ENCODE assay signal across 18 cellular contexts in the genomic region with DNA sequence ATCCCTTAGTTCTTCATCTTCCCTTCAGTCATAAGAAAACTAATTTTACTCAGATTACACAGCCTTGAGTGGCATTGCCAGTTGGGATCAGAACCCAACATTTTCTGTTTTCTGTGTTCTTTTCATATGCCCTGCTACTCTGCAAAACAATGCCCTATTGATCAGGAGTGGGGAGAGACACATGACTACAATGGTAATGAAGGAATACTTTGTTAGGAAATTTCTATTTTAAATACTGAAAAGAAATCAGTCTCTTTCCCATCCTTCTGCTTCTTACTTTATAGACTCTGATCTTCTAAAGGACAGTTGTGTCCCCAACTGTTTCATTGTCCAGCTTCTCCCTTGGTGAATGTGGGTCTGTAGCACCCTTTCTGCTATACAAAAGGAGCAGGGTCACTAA. TPM values are rescaled to one million over a fixed set of nuclear protein-coding genes. Genes with fewer than 3 reads are reported as not detected.
DNase-seq lines count a peak whose midpoint lies in the region; ATAC-seq, FAIRE-seq and TF ChIP-seq lines count a peak whose summit lies in the region.
"Had no signal": no experiment of that assay in that cellular context is flagged by ENCODE, and none has a peak within 500 bp of the region (broad histone marks: within the 10 kb centered on the region; RNA-seq: fewer than 3 reads in every experiment).

No MANE protein-coding gene starts in this region.

- ATAC-seq in GM18505 (IDR thresholded peaks at IDR 0.05; ENCODE audit: unreplicated experiment) = no peak

- no peaks in the 10 kb centered on the region for H3K9me3 Mint-ChIP-seq in activated T-cell treated with anti-CD3 and anti-CD28 coated beads, Interleukin-2, amount 50 U/mL, for 24 hours

- FAIRE-seq in frontal cortex (lab: Jason Lieb, UNC) = peak; percentile 28
- FAIRE-seq: G401.6, GM12891, GM19239 had no signal

- peak overlapping the region; percentile 75 for H3K27ac ChIP-seq in substantia nigra (ENCODE audit: low read depth, low read length, poor library complexity, severe bottlenecking)
- H3K27ac ChIP-seq: BLaER1 treated with 17β-estradiol and CSF1 and Interleukin-3, amounts not matched to agents 10 nM and 100 nM had no signal

- H3K36me3 Mint-ChIP-seq in activated T-cell treated with anti-CD3 and anti-CD28 coated beads, Interleukin-2, amount 50 U/mL, for 24 hours (ENCODE audit: low read depth) = no peaks in the 10 kb centered on the region
- H3K36me3 Mint-ChIP-seq: CD4-positive, CD25-positive, alpha-beta regulatory T cell had no signal

- no peak overlapping the region for H3K27ac Mint-ChIP-seq in activated T-cell treated with anti-CD3 and anti-CD28 coated beads, Interleukin-2, amount 50 U/mL, for 24 hours
- H3K27ac Mint-ChIP-seq: CD4-positive, CD25-positive, alpha-beta regulatory T cell had no signal

- peaks cover 4% of the 10 kb centered on the region for H3K4me1 Mint-ChIP-seq in activated T-cell treated with anti-CD3 and anti-CD28 coated beads, Interleukin-2, amount 50 U/mL, for 24 hours (ENCODE audit: low read depth)

- TF ChIP-seq POLR2A in GM18505 (IDR thresholded peaks at IDR 0.05; ENCODE audit: borderline replicate concordance, extremely low read depth, insufficient read depth, insufficient read length) = no peak

- H3K27me3 Mint-ChIP-seq in activated T-cell treated with anti-CD3 and anti-CD28 coated beads, Interleukin-2, amount 50 U/mL, for 24 hours = peaks cover 20% of the 10 kb centered on the region

- DNase-seq in COLO829 (ENCODE audit: low spot score) (peak; percentile 39), frontal cortex (ENCODE audit: low spot score in 2 of 2) (no peak), medulla oblongata (ENCODE audit: extremely low spot score) (peak; percentile 64), substantia nigra (lab: John Stamatoyannopoulos, UW) (peak in 2 of 49 donors; percentile 4 to 46), occipital lobe (lab: John Stamatoyannopoulos, UW) (no peak), UCSD-AML1 (lab: John Stamatoyannopoulos, UW; ENCODE audit: unreplicated experiment) (no peak)
- no peak for DNase-seq in activated T-cell treated with anti-CD3 and anti-CD28 coated beads, Interleukin-2, amount 50 U/mL, for 24 hours
- DNase-seq: 8988T; AML-193; CD4-positive, CD25-positive, alpha-beta regulatory T cell; DMS79; EL; HCEC 1CT had no signal

- no peak overlapping the region for H3K4me3 Mint-ChIP-seq in activated T-cell treated with anti-CD3 and anti-CD28 coated beads, Interleukin-2, amount 50 U/mL, for 24 hours
- H3K4me3 Mint-ChIP-seq: CD4-positive, CD25-positive, alpha-beta regulatory T cell had no signal

RNA-seq across cellular contexts. Expression of a gene that starts 5.5 kb away (rescaled TPM):
- total RNA-seq in frontal cortex = 4.1 TPM
- total RNA-seq in occipital lobe = 1.7 TPM

Comparison
In these comparisons a context has a peak if more than half of its experiments do, and no peak if none do; other contexts are left out.
1. DNase-seq: peak in COLO829 (single experiment) and medulla oblongata (single experiment); none in frontal cortex (0 of 2), occipital lobe (single experiment), activated T-cell treated with anti-CD3 and anti-CD28 coated beads, Interleukin-2, amount 50 U/mL, for 24 hours (single experiment) and UCSD-AML1 (single experiment).